8 cellular contexts compared by ENCODE assay signal in genomic region chr18:23137788-23138216, GRCh38. TPM values are rescaled to one million over a fixed set of nuclear protein-coding genes. Genes with fewer than 3 reads are reported as not detected.
DNase-seq lines count a peak whose midpoint lies in the region; ATAC-seq and TF ChIP-seq lines count a peak whose summit lies in the region.

No MANE protein-coding gene starts in this region.

- no peak for TF ChIP-seq CTCF in choroid plexus epithelial cell (conservative IDR thresholded peaks at IDR 0.05; ENCODE audit: low read depth, low read length)
- no peak for TF ChIP-seq CTCF in CD14-positive monocyte (IDR thresholded peaks at IDR 0.05)

- no peaks in the 10 kb centered on the region for H3K9me3 ChIP-seq in CD8-positive, alpha-beta memory T cell (ENCODE audit: low read length)
- H3K9me3 ChIP-seq in MG63 (no peaks in the 10 kb centered on the region), muscle layer of duodenum (ENCODE audit: control insufficient read depth in 1 of 2, low read length in 2 of 2) (no peaks in the 10 kb centered on the region)

- no peak overlapping the region for H3K27ac ChIP-seq in CD8-positive, alpha-beta memory T cell (ENCODE audit: low read depth, low read length)
- no peak overlapping the region for H3K27ac ChIP-seq in muscle layer of duodenum (ENCODE audit: low read length)

- H3K36me3 Mint-ChIP-seq in CD8-positive, alpha-beta memory T cell, result no peaks in the 10 kb centered on the region
- peaks cover 5 to 9% of the 10 kb centered on the region in 2 donors for H3K36me3 Mint-ChIP-seq in CD14-positive monocyte

- ATAC-seq in left lobe of liver, result no peak

- peaks cover 19 to 44% of the 10 kb centered on the region in 2 donors for H3K27me3 Mint-ChIP-seq in CD8-positive, alpha-beta memory T cell
- peaks cover 50 to 69% (median 51%) of the 10 kb centered on the region in 3 donors for H3K27me3 Mint-ChIP-seq in CD14-positive monocyte (ENCODE audit: low read depth in 3 of 3)

- CTCF ChIA-PET in CD8-positive, alpha-beta memory T cell (lab: Charles Lee), result interaction anchor here (1.7 to 2.1 kb wide), 2 partner anchors 9 to 221 kb away, joined by 4 to 5 read pairs; no protein-coding TSS in a partner anchor

- peaks cover 36% of the 10 kb centered on the region for H3K27me3 ChIP-seq in CD8-positive, alpha-beta memory T cell (ENCODE audit: insufficient read depth, low read length, poor library complexity, severe bottlenecking)
- no peaks in the 10 kb centered on the region for H3K27me3 ChIP-seq in MG63
- no peaks in the 10 kb centered on the region for H3K27me3 ChIP-seq in muscle layer of duodenum (ENCODE audit: low read depth, low read length)

- no peaks in the 10 kb centered on the region for H3K9me3 Mint-ChIP-seq in CD8-positive, alpha-beta memory T cell
- peaks cover 0 to 21% (median 7%) of the 10 kb centered on the region in 7 donors for H3K9me3 Mint-ChIP-seq in CD14-positive monocyte

- no peak overlapping the region for H3K4me3 ChIP-seq in CD8-positive, alpha-beta memory T cell (ENCODE audit: low read length)
- H3K4me3 ChIP-seq in MG63, result peak overlapping the region; percentile 58
- H3K4me3 ChIP-seq in choroid plexus epithelial cell (ENCODE audit: low read depth, low read length), result peak overlapping the region; percentile 74
- H3K4me3 ChIP-seq in muscle layer of duodenum (ENCODE audit: low read depth in 1 of 2, low read length in 2 of 2), result peak overlapping the region; percentile 51 to 66

- peaks cover 7 to 21% (median 8%) of the 10 kb centered on the region in 3 donors for H3K4me1 Mint-ChIP-seq in CD8-positive, alpha-beta memory T cell
- H3K4me1 Mint-ChIP-seq in CD14-positive monocyte, result peaks cover 30% of the 10 kb centered on the region

- peaks cover 8% of the 10 kb centered on the region for H3K4me1 ChIP-seq in CD8-positive, alpha-beta memory T cell (ENCODE audit: insufficient read depth, low read length)
- peaks cover 8 to 20% of the 10 kb centered on the region in 2 donors for H3K4me1 ChIP-seq in muscle layer of duodenum (ENCODE audit: control insufficient read depth in 1 of 2, insufficient read depth in 2 of 2, low read length in 2 of 2)

- POLR2A ChIA-PET in CD8-positive, alpha-beta memory T cell (lab: Charles Lee), result no interaction called here

- no peaks in the 10 kb centered on the region for H3K36me3 ChIP-seq in CD8-positive, alpha-beta memory T cell (ENCODE audit: insufficient read depth, low read length)
- H3K36me3 ChIP-seq in MG63 (no peaks in the 10 kb centered on the region; the same call in 1 of the 2 replicates), muscle layer of duodenum (ENCODE audit: control insufficient read depth in 1 of 2, insufficient read depth in 2 of 2, low read length in 2 of 2) (no peaks in the 10 kb centered on the region)

- intact Hi-C loops in CD14-positive monocyte (cut with micrococcal nuclease), result loop anchor here in 1 of 2 donors (10.0 kb wide), 2 partner anchors 87 to 117 kb away; no protein-coding TSS in a partner anchor

- DNase-seq in CD8-positive, alpha-beta memory T cell, result no peak
- no peak for DNase-seq in MG63
- no peak for DNase-seq in choroid plexus epithelial cell (ENCODE audit: low read depth)
- DNase-seq in left lobe of liver (ENCODE audit: low spot score), result no peak
- no peak for DNase-seq in NAMALWA (ENCODE audit: low spot score)
- DNase-seq in CD14-positive monocyte (ENCODE audit: low spot score), result no peak
- no peak for DNase-seq in stimulated activated naive CD4-positive, alpha-beta T cell (lab: John Stamatoyannopoulos, UW)

- H3K4me3 Mint-ChIP-seq in CD8-positive, alpha-beta memory T cell, result peak overlapping the region in 4 of 7 donors; percentile 34 to 85 (median 49)
- H3K4me3 Mint-ChIP-seq in CD14-positive monocyte, result peak overlapping the region in 1 of 2 donors; percentile 89

- no peak overlapping the region for H3K27ac Mint-ChIP-seq in CD8-positive, alpha-beta memory T cell
- no peak overlapping the region for H3K27ac Mint-ChIP-seq in CD14-positive monocyte

RNA-seq across cellular contexts. Expression of gene CABLES1, which starts 2.5 kb away (rescaled TPM):
- total RNA-seq in CD8-positive, alpha-beta memory T cell, result 1 to 10 TPM; 8.0 to 8.9 TPM
- 0.30 TPM for polyA plus RNA-seq in CD8-positive, alpha-beta memory T cell
- total RNA-seq in MG63 (2014; rRNA removed; shearing (Covaris generic); ENCODE audit: low replicate concordance), result 1.1 and 1.3 TPM in 2 replicates
- 12.8 TPM for total RNA-seq in left lobe of liver
- polyA plus RNA-seq in CD14-positive monocyte, result under 1 TPM in 1 of 2 donors, not detected in 1; 0.09 TPM
